11 cellular contexts compared by ENCODE assay signal in the genomic region with DNA sequence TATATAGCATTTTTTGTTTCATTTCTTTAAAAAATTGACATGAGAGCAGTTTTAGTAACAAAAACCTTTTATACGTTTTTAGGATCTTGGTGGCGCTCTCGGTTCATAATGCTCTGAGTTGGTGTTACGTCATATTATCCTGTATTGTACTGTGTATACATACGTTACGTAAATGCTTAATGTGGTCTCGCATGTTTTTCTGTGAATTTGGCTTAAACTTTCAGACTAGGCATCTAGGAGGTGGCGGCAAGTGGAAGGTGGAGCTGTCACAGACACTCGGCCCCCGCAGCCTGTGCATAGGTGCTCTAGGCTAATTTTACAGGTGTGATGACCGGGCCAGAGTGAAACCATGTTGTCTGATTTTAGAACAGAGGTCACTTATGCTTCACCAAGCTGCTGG.
A peak's percentile ranks its signal among the peaks of the same experiment; 100 is the strongest.
DNase-seq lines count a peak whose midpoint lies in the region; ATAC-seq, FAIRE-seq and TF ChIP-seq lines count a peak whose summit lies in the region.
"Had no signal": no experiment of that assay in that cellular context is flagged by ENCODE, and none has a peak within 500 bp of the region (broad histone marks: within the 10 kb centered on the region; RNA-seq: fewer than 3 reads in every experiment).

No MANE protein-coding gene starts in this region.

- 89% methylated on average over 11 of the region's 11 CpGs for WGBS in esophagus squamous epithelium, 2 donors
- WGBS in small intestine, 3 donors: 85 to 95% (median 86%) methylated on average over 11 of the region's 11 CpGs

- no peak overlapping the region for H2AFZ ChIP-seq in OCI-LY1 (ENCODE audit: low read length)

- no peak for FAIRE-seq in small intestine (lab: Jason Lieb, UNC)
- FAIRE-seq in D721Med (lab: Jason Lieb, UNC): no peak

- H3K9ac ChIP-seq in OCI-LY1 (ENCODE audit: low read length): no peak overlapping the region

- H3K36me3 ChIP-seq in OCI-LY1 (ENCODE audit: insufficient read depth, low read length) (peaks cover 20% of the 10 kb centered on the region), esophagus squamous epithelium (peaks cover 0 to 23% (median 0%) of the 10 kb centered on the region in 3 donors), small intestine (ENCODE audit: control insufficient read depth in 2 of 2, insufficient read depth in 2 of 2, low read length in 2 of 2) (peaks cover 0 to 3% of the 10 kb centered on the region in 2 donors)
- H3K36me3 ChIP-seq: right atrium auricular region had no signal

- peak in 1 of 4 donors; percentile 47 for TF ChIP-seq POLR2A in esophagus squamous epithelium (IDR thresholded peaks at IDR 0.05)

- H3K4me2 ChIP-seq in OCI-LY1 (ENCODE audit: low read length): peak overlapping the region; percentile 31

- H3K9me2 ChIP-seq in OCI-LY1 (ENCODE audit: low read depth, low read length): no peaks in the 10 kb centered on the region

- H3F3A ChIP-seq in OCI-LY1 (ENCODE audit: insufficient read depth, low read length): peaks cover 6% of the 10 kb centered on the region; the same call in 1 of the 2 replicates

- H3K4me3 ChIP-seq in OCI-LY1 (ENCODE audit: low read depth, low read length, poor library complexity, severe bottlenecking): peak overlapping the region; percentile 10
- no peak overlapping the region for H3K4me3 ChIP-seq in esophagus squamous epithelium
- no peak overlapping the region for H3K4me3 ChIP-seq in small intestine (ENCODE audit: low read depth in 1 of 2, low read length in 2 of 2)
- H3K4me3 ChIP-seq: right atrium auricular region had no signal

- peaks cover 0 to 3% (median 0%) of the 10 kb centered on the region in 7 donors for H3K9me3 Mint-ChIP-seq in CD14-positive monocyte
- H3K9me3 Mint-ChIP-seq in activated T-cell treated with anti-CD3 and anti-CD28 coated beads, Interleukin-2, amount 50 U/mL, for 4 hours: no peaks in the 10 kb centered on the region

- no peaks in the 10 kb centered on the region for H3K27me3 ChIP-seq in OCI-LY1 (ENCODE audit: insufficient read depth, low read length)
- no peaks in the 10 kb centered on the region for H3K27me3 ChIP-seq in esophagus squamous epithelium
- H3K27me3 ChIP-seq in small intestine (ENCODE audit: control insufficient read depth in 2 of 2, insufficient read depth in 2 of 2, low read length in 2 of 2): no peaks in the 10 kb centered on the region
- H3K27me3 ChIP-seq: right atrium auricular region had no signal

- H3K79me2 ChIP-seq in OCI-LY1 (ENCODE audit: insufficient read depth, low read length): peaks cover 78% of the 10 kb centered on the region

- no peak overlapping the region for H3K4me3 Mint-ChIP-seq in CD14-positive monocyte
- H3K4me3 Mint-ChIP-seq in activated T-cell treated with anti-CD3 and anti-CD28 coated beads, Interleukin-2, amount 50 U/mL, for 4 hours: peak overlapping the region; percentile 76

- DNase-seq in CD14-positive monocyte (ENCODE audit: low spot score) (no peak), esophagus squamous epithelium (lab: John Stamatoyannopoulos, UW) (no peak), small intestine (no peak), RKO (ENCODE audit: low spot score) (no peak), NCI-H1417 (lab: John Stamatoyannopoulos, UW) (no peak), D721Med (ENCODE audit: insufficient read length, low spot score) (no peak)
- peak; percentile 52 for DNase-seq in activated T-cell treated with anti-CD3 and anti-CD28 coated beads, Interleukin-2, amount 50 U/mL, for 4 hours
- DNase-seq: NCI-H69, SHP77 treated with DMSO at 0.1 percent for 48 hours had no signal

- H3K27ac ChIP-seq in OCI-LY1 (ENCODE audit: low read depth, low read length, poor library complexity, severe bottlenecking) (peak overlapping the region; percentile 98), esophagus squamous epithelium (peak overlapping the region in 3 of 4 donors; percentile 88 to 91 (median 88)), small intestine (ENCODE audit: low read depth in 1 of 2, low read length in 1 of 2) (peak overlapping the region in 1 of 2 donors; percentile 83)
- H3K27ac ChIP-seq: right atrium auricular region had no signal

- peaks cover 61% of the 10 kb centered on the region for H3K4me1 Mint-ChIP-seq in CD14-positive monocyte
- peaks cover 82% of the 10 kb centered on the region for H3K4me1 Mint-ChIP-seq in activated T-cell treated with anti-CD3 and anti-CD28 coated beads, Interleukin-2, amount 50 U/mL, for 4 hours (ENCODE audit: low read depth)

- H3K9me3 ChIP-seq in OCI-LY1 (ENCODE audit: low read length) (peaks cover 3% of the 10 kb centered on the region; the same call in 1 of the 2 replicates), esophagus squamous epithelium (no peaks in the 10 kb centered on the region), small intestine (ENCODE audit: control insufficient read depth, low read depth) (no peaks in the 10 kb centered on the region)
- H3K9me3 ChIP-seq: right atrium auricular region had no signal

- peaks cover 42 to 43% of the 10 kb centered on the region in 2 donors for H3K36me3 Mint-ChIP-seq in CD14-positive monocyte
- H3K36me3 Mint-ChIP-seq in activated T-cell treated with anti-CD3 and anti-CD28 coated beads, Interleukin-2, amount 50 U/mL, for 4 hours (ENCODE audit: insufficient read depth): peaks cover 15% of the 10 kb centered on the region

- H3K4me1 ChIP-seq in OCI-LY1 (ENCODE audit: insufficient read depth, low read length, severe bottlenecking) (peaks cover 94% of the 10 kb centered on the region), esophagus squamous epithelium (peaks cover 15 to 74% (median 19%) of the 10 kb centered on the region in 3 donors), small intestine (ENCODE audit: control insufficient read depth in 2 of 2, insufficient read depth in 1 of 2, low read depth in 1 of 2, low read length in 1 of 2) (peaks cover 0 to 3% of the 10 kb centered on the region in 2 donors)

- H3K27me3 Mint-ChIP-seq in CD14-positive monocyte (ENCODE audit: low read depth in 3 of 3): no peaks in the 10 kb centered on the region
- H3K27me3 Mint-ChIP-seq in activated T-cell treated with anti-CD3 and anti-CD28 coated beads, Interleukin-2, amount 50 U/mL, for 4 hours (ENCODE audit: low read depth): no peaks in the 10 kb centered on the region

- no peak for ATAC-seq in activated T-cell treated with anti-CD3 and anti-CD28 coated beads, Interleukin-2, amount 50 U/mL, for 4 hours

- no peaks in the 10 kb centered on the region for H4K20me1 ChIP-seq in OCI-LY1 (ENCODE audit: insufficient read depth, low read length)

- peak overlapping the region in 5 of 7 donors; percentile 31 to 100 (median 79) for H3K27ac Mint-ChIP-seq in CD14-positive monocyte

- TF ChIP-seq CTCF in CD14-positive monocyte (IDR thresholded peaks at IDR 0.05) (no peak), OCI-LY1 (IDR thresholded peaks at IDR 0.05; ENCODE audit: low read length) (0 out of 2 replicates have a peak, but pooled peaks have one; percentile 10), esophagus squamous epithelium (IDR thresholded peaks at IDR 0.05) (no peak), D721Med (IDR thresholded peaks at IDR 0.05; ENCODE audit: insufficient read depth, missing control alignments) (no peak)

- intact Hi-C loops in CD14-positive monocyte (cut with micrococcal nuclease): loop anchor here in 1 of 2 donors (10.0 kb wide), 1 partner anchor 53 kb away; no protein-coding TSS in a partner anchor
- intact Hi-C loops in esophagus squamous epithelium (cut with DNase I): no loop called here
